Comparison of ENCODE assay signal across 1 cellular context in the genomic region with DNA sequence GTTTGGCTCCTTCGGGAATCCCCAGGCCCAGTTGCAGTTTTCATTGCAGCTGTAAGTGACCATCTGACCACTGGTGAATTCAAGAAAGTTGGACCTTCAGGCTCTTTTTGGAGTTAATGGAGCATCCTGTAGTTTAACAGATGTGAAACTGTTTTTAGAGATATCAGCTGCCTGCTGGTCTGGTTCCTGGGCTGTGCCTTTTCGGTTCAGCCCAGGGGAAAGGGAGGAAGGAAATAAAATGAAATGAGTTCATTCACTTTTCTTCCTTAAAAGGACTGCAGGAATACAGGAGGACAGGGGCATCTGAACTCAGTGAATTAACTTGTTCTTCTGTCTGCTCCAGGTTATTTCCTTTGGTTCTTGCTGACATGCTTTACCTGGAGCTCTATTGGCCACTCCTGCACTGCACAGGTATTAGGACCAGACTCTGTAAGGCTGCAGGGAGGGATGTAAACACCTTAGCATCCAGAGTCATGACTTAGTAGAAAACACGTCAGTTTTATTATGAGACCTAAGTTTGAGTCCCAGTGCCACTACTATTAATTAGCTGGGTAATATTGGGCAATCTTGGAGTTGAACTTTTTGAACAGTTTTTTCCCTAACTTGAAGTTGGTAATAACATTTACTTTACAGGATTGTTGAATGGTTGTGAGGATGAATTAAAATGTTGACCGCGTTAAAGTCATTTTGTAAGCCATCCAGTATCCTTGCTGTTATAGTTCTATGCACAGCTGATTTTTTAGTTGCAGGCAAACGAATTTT.
TF ChIP-seq lines count a peak whose summit lies in the region.

No MANE protein-coding gene starts in this region.

TF ChIP-seq in GM12878, 131 proteins besides CTCF, POLR2A, EP300 and RAD21 (continued from another document):
- TF ChIP-seq, protein P1, sequence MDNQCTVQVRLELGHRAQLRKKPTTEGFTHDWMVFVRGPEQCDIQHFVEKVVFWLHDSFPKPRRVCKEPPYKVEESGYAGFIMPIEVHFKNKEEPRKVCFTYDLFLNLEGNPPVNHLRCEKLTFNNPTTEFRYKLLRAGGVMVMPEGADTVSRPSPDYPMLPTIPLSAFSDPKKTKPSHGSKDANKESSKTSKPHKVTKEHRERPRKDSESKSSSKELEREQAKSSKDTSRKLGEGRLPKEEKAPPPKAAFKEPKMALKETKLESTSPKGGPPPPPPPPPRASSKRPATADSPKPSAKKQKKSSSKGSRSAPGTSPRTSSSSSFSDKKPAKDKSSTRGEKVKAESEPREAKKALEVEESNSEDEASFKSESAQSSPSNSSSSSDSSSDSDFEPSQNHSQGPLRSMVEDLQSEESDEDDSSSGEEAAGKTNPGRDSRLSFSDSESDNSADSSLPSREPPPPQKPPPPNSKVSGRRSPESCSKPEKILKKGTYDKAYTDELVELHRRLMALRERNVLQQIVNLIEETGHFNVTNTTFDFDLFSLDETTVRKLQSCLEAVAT (IDR thresholded peaks at IDR 0.05): no peak
- 0 out of 2 replicates have a peak, but pooled peaks have one; percentile 18 for TF ChIP-seq EED (IDR thresholded peaks at IDR 0.05; ENCODE audit: low read depth)
- 0 out of 4 replicates have a peak, but pooled peaks of 1 of the 2 experiments have one; percentile 33 for TF ChIP-seq SRF (IDR thresholded peaks at IDR 0.05; ENCODE audit: low read depth in 2 of 2, low read length in 2 of 2)
